ENCODE assay signal across 14 cellular contexts in the genomic region with DNA sequence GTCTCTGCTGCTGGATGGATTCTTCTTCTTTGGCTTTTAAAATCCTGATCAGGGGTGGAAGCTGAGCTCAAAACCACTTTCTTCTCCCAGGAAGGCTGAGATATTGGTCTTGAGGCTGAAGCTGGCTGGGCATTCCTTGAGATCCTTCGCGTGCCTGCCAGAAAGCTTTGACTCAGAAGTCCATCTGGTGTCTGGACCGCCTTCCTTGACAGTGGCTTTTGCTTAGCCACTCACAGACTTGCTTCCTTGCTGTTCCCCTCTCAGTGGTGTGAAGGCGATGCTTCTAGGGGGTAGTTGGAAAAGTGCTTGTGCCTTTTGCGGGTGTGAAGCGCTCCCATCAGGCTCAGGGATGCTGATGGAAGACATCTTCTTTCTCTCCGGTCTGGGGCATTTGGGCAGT. TPM values are rescaled to one million over a fixed set of nuclear protein-coding genes. Genes with fewer than 3 reads are reported as not detected.
DNase-seq lines count a peak whose midpoint lies in the region; ATAC-seq and TF ChIP-seq lines count a peak whose summit lies in the region.
"Had no signal": no experiment of that assay in that cellular context is flagged by ENCODE, and none has a peak within 500 bp of the region (broad histone marks: within the 10 kb centered on the region; RNA-seq: fewer than 3 reads in every experiment).

No MANE protein-coding gene starts in this region.

- H3K27ac ChIP-seq in AG04450 (ENCODE audit: low read depth, low read length) (no peak overlapping the region), mesenchymal stem cell (ENCODE audit: low read length, poor library complexity, severe bottlenecking) (no peak overlapping the region)
- H3K27ac ChIP-seq: BLaER1, prostate gland had no signal

- no peak overlapping the region for H3K4ac ChIP-seq in mesenchymal stem cell (ENCODE audit: low read depth in 1 of 2, low read length in 2 of 2)

- no peak overlapping the region for H3K4me3 ChIP-seq in AG04450 (ENCODE audit: low read depth, low read length)
- no peak overlapping the region for H3K4me3 ChIP-seq in cardiac fibroblast (replicated peaks in 1 of 2; ENCODE audit: low read depth in 2 of 2, low read length in 2 of 2)
- H3K4me3 ChIP-seq in mesenchymal stem cell (ENCODE audit: insufficient read depth in 1 of 2, low read depth in 1 of 2, low read length in 2 of 2), result no peak overlapping the region
- H3K4me3 ChIP-seq: BLaER1, prostate gland had no signal

- no peak for TF ChIP-seq CTCF in AG04450 (IDR thresholded peaks at IDR 0.05; ENCODE audit: low read depth, low read length)
- no peak for TF ChIP-seq CTCF in cardiac fibroblast (IDR thresholded peaks at IDR 0.05; ENCODE audit: low read depth, low read length)

- no peak overlapping the region for H2AFZ ChIP-seq in mesenchymal stem cell (ENCODE audit: low read depth, low read length)

- H3K36me3 ChIP-seq in mesenchymal stem cell (ENCODE audit: control insufficient read depth in 1 of 2, insufficient read depth in 2 of 2, low read depth in 1 of 2, low read length in 2 of 2), result no peaks in the 10 kb centered on the region
- H3K36me3 ChIP-seq: BLaER1, prostate gland had no signal

- 93% methylated on average over 7 of the region's 7 CpGs for WGBS in mesenchymal stem cell

- H2AK5ac ChIP-seq in mesenchymal stem cell (ENCODE audit: low read length, severe bottlenecking), result no peak overlapping the region

- H4K91ac ChIP-seq in mesenchymal stem cell (ENCODE audit: low read length), result no peak overlapping the region

- no peaks in the 10 kb centered on the region for H3K79me1 ChIP-seq in mesenchymal stem cell (replicated peaks; ENCODE audit: low read length, poor library complexity, severe bottlenecking)

- DNase-seq in AG04450 (ENCODE audit: low read depth, low spot score), result peak; percentile 52
- peak; percentile 80 for DNase-seq in GM03348 (ENCODE audit: low spot score)
- peak; percentile 51 to 64 for DNase-seq in cardiac fibroblast (ENCODE audit: low read depth in 2 of 2)
- DNase-seq in mesenchymal stem cell, result peak; percentile 29
- DNase-seq in globus pallidus (ENCODE audit: low spot score), result no peak
- no peak for DNase-seq in T-helper 2 cell
- no peak for DNase-seq in NCI-H1048 (lab: John Stamatoyannopoulos, UW)
- DNase-seq: activated T-cell treated with anti-CD3 and anti-CD28 coated beads, Interleukin-2, amount 50 U/mL, for 24 hours; anterior cingulate cortex; NCI-H1417 had no signal

- H2BK12ac ChIP-seq in mesenchymal stem cell (ENCODE audit: low read length in 2 of 2), result no peak overlapping the region

- no peak overlapping the region for H2BK15ac ChIP-seq in mesenchymal stem cell (ENCODE audit: low read depth, poor library complexity, severe bottlenecking)

- no peak overlapping the region for H3K9ac ChIP-seq in mesenchymal stem cell (ENCODE audit: low read length)
- H3K9ac ChIP-seq: BLaER1 had no signal

- H3K4me1 ChIP-seq in mesenchymal stem cell (ENCODE audit: control insufficient read depth, insufficient read depth, low read depth, low read length), result peaks cover 38% of the 10 kb centered on the region
- H3K4me1 ChIP-seq: prostate gland had no signal

- H4K8ac ChIP-seq in mesenchymal stem cell (ENCODE audit: low read length), result no peak overlapping the region

- no peak overlapping the region for H2BK120ac ChIP-seq in mesenchymal stem cell (ENCODE audit: low read depth, low read length)

- H3K14ac ChIP-seq in mesenchymal stem cell (ENCODE audit: low read length in 2 of 2), result no peak overlapping the region

- H2BK5ac ChIP-seq in mesenchymal stem cell (ENCODE audit: low read depth, low read length, poor library complexity, severe bottlenecking), result no peak overlapping the region

- H3K23ac ChIP-seq in mesenchymal stem cell (ENCODE audit: low read length in 2 of 2), result no peak overlapping the region

- H3K9me3 ChIP-seq in AG04450 (ENCODE audit: control insufficient read depth, insufficient read depth, low read length), result no peaks in the 10 kb centered on the region; the same call in 1 of the 2 replicates
- no peaks in the 10 kb centered on the region for H3K9me3 ChIP-seq in mesenchymal stem cell (ENCODE audit: control insufficient read depth, low read length)
- H3K9me3 ChIP-seq: BLaER1, prostate gland had no signal

- H3K27me3 ChIP-seq in AG04450 (ENCODE audit: control insufficient read depth, insufficient read depth, low read length) (peaks cover under 1% of the 10 kb centered on the region), mesenchymal stem cell (ENCODE audit: control insufficient read depth in 1 of 2, insufficient read depth in 1 of 2, low read length in 2 of 2) (no peaks in the 10 kb centered on the region)
- H3K27me3 ChIP-seq: BLaER1 had no signal

- CTCF ChIA-PET in AG04450 (lab: Charles Lee), result interaction anchor here (0.8 to 1.4 kb wide), 2 partner anchors 15 to 63 kb away, joined by 3 read pairs; no protein-coding TSS in a partner anchor

- POLR2A ChIA-PET in AG04450 (lab: Yijun Ruan, JAX), result interaction anchor here (0.8 kb wide), 1 partner anchor 1817 kb away, joined by 4 read pairs; no protein-coding TSS in a partner anchor

- no peak overlapping the region for H3K4me2 ChIP-seq in mesenchymal stem cell (ENCODE audit: low read length, poor library complexity, severe bottlenecking)
- H3K4me2 ChIP-seq: BLaER1 had no signal

- ATAC-seq in HG03469 (IDR thresholded peaks at IDR 0.05; ENCODE audit: unreplicated experiment), result no peak
- ATAC-seq: activated CD4-positive, CD25-positive, alpha-beta regulatory T cell treated with anti-CD3 and anti-CD28 coated beads, Interleukin-2, amount 50 U/mL, for 24 hours had no signal

- no peak overlapping the region for H3K18ac ChIP-seq in mesenchymal stem cell (ENCODE audit: low read depth in 1 of 2, low read length in 2 of 2)

RNA-seq across cellular contexts. Expression of gene RGS3, which starts 45.9 kb away (rescaled TPM):
- 41.0 and 50.1 TPM in 2 replicates for polyA plus RNA-seq in AG04450 (2011; rRNA removed)
- 32.4 and 42.9 TPM in 2 replicates for polyA minus RNA-seq in AG04450 (2011; rRNA and poly(A)+ RNA removed)
- polyA plus RNA-seq in mesenchymal stem cell (2013, experiment 1 of 2), result 41.4 TPM
- polyA plus RNA-seq in mesenchymal stem cell (2013, experiment 2 of 2), result 42.1 TPM

Comparison
In these comparisons a context has a peak if more than half of its experiments do, and no peak if none do; other contexts are left out.
1. DNase-seq: peak in AG04450 (single experiment), GM03348 (single experiment), cardiac fibroblast (2 of 2) and mesenchymal stem cell (single experiment); none in globus pallidus (single experiment), T-helper 2 cell (0 of 5) and NCI-H1048 (single experiment).